Comparison of ENCODE assay signal across 1 cellular context in genomic region chr2:74138952-74139323, GRCh38.
TF ChIP-seq lines count a peak whose summit lies in the region.

No MANE protein-coding gene starts in this region.

TF ChIP-seq in H1, 55 proteins besides CTCF, POLR2A, EP300 and RAD21:
- TF ChIP-seq GABPA (IDR thresholded peaks at IDR 0.05; ENCODE audit: borderline replicate concordance, insufficient read depth, low read length) (no peak), JUN (IDR thresholded peaks at IDR 0.05; ENCODE audit: low read depth, low read length) (no peak), CHD1 (IDR thresholded peaks at IDR 0.05; ENCODE audit: low read depth, low read length) (no peak), KDM4A (IDR thresholded peaks at IDR 0.05; ENCODE audit: low read depth, low read length, severe bottlenecking) (no peak), TEAD4 (IDR thresholded peaks at IDR 0.05; ENCODE audit: low read depth, low read length) (0 out of 2 replicates have a peak, but pooled peaks have one; percentile 30), POLR2AphosphoS5 (IDR thresholded peaks at IDR 0.05; ENCODE audit: low read depth, low read length) (no peak)
